ENCODE assay signal across 12 cellular contexts in the genomic region with DNA sequence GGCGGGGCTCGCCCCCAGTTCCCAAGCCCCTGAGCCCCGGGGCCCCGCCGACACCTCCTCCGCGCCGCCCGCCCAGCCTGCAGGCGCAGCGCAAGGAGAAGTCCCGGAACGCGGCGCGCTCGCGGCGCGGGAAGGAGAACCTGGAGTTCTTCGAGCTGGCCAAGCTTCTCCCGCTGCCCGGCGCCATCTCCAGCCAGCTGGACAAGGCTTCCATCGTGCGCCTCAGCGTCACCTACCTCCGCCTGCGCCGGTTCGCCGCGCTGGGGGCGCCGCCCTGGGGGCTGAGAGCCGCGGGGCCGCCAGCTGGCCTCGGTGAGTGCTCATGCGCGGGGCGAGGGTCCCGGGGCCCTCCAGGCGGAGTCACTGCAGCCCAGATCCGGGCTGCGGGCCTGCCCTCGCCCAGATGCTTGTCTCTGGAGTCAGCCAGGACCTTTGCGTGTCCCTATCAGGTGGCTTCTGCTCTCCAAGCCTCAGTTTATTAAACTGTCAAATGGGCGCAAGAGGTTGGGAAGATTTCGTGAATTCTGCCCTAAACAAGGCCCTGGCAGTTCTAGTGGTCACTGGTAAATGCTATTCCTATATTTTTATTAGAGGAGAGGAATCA. TPM values are rescaled to one million over a fixed set of nuclear protein-coding genes. Genes with fewer than 3 reads are reported as not detected.
DNase-seq lines count a peak whose midpoint lies in the region; ATAC-seq and TF ChIP-seq lines count a peak whose summit lies in the region.
"Had no signal": no experiment of that assay in that cellular context is flagged by ENCODE, and none has a peak within 500 bp of the region (broad histone marks: within the 10 kb centered on the region; RNA-seq: fewer than 3 reads in every experiment).

No MANE protein-coding gene starts in this region.

- peaks cover 3% of the 10 kb centered on the region for H3K36me3 Mint-ChIP-seq in effector memory CD8-positive, alpha-beta T cell (ENCODE audit: insufficient read depth)
- no peaks in the 10 kb centered on the region for H3K36me3 Mint-ChIP-seq in nephron progenitor cell (ENCODE audit: low read depth)
- H3K36me3 Mint-ChIP-seq in activated CD4-positive, alpha-beta T cell treated with anti-CD3 and anti-CD28 coated beads, Interleukin-2, amount 10 ng/mL, durations not matched to agents 24 days and 14 days (ENCODE audit: low read depth) = no peaks in the 10 kb centered on the region

- no peaks in the 10 kb centered on the region for H3K9me3 Mint-ChIP-seq in effector memory CD8-positive, alpha-beta T cell
- H3K9me3 Mint-ChIP-seq in nephron progenitor cell = no peaks in the 10 kb centered on the region
- no peaks in the 10 kb centered on the region for H3K9me3 Mint-ChIP-seq in activated CD4-positive, alpha-beta T cell treated with anti-CD3 and anti-CD28 coated beads, Interleukin-2, amount 10 ng/mL, durations not matched to agents 24 days and 14 days

- no peak overlapping the region for H3K27ac Mint-ChIP-seq in effector memory CD8-positive, alpha-beta T cell
- H3K27ac Mint-ChIP-seq in nephron progenitor cell = no peak overlapping the region
- no peak overlapping the region for H3K27ac Mint-ChIP-seq in activated CD4-positive, alpha-beta T cell treated with anti-CD3 and anti-CD28 coated beads, Interleukin-2, amount 10 ng/mL, durations not matched to agents 24 days and 14 days

- TF ChIP-seq CTCF in nephron progenitor cell (IDR thresholded peaks at IDR 0.05) = no peak

- H3K4me1 Mint-ChIP-seq in effector memory CD8-positive, alpha-beta T cell (ENCODE audit: low read depth in 2 of 2) = peaks cover 10 to 12% of the 10 kb centered on the region in 2 donors
- peaks cover 5% of the 10 kb centered on the region for H3K4me1 Mint-ChIP-seq in nephron progenitor cell
- H3K4me1 Mint-ChIP-seq in activated CD4-positive, alpha-beta T cell treated with anti-CD3 and anti-CD28 coated beads, Interleukin-2, amount 10 ng/mL, durations not matched to agents 24 days and 14 days = peaks cover 7% of the 10 kb centered on the region

- DNase-seq in CD1c-positive myeloid dendritic cell (ENCODE audit: extremely low spot score) (peak; percentile 28), nephron progenitor cell (peak; percentile 55), HuH-7 (ENCODE audit: low spot score) (no peak), hypothalamus (lab: John Stamatoyannopoulos, UW) (no peak), T-helper 1 cell (no peak)
- DNase-seq in effector memory CD8-positive, alpha-beta T cell = no peak
- no peak for DNase-seq in activated CD4-positive, alpha-beta T cell treated with anti-CD3 and anti-CD28 coated beads, Interleukin-2, amount 10 ng/mL, durations not matched to agents 24 days and 14 days
- DNase-seq: activated T-cell treated with anti-CD3 and anti-CD28 coated beads, Interleukin-2, amount 50 U/mL, for 48 hours; midbrain; stimulated activated CD4-positive, alpha-beta T cell treated with anti-CD3 and anti-CD28 coated beads, Interleukin-2, amount 100 ng/mL, for 24 hours had no signal

- H3K27me3 ChIP-seq in HUES6 (ENCODE audit: control insufficient read depth, insufficient read depth, low read length) = peaks cover 83% of the 10 kb centered on the region

- H3K4me1 ChIP-seq in HUES6 (ENCODE audit: control insufficient read depth, insufficient read depth, low read length) = peaks cover 9% of the 10 kb centered on the region

- H3K36me3 ChIP-seq in HUES6 (ENCODE audit: control insufficient read depth, insufficient read depth, low read length) = no peaks in the 10 kb centered on the region

- peak overlapping the region; percentile 59 to 61 for H3K4me3 Mint-ChIP-seq in effector memory CD8-positive, alpha-beta T cell
- peak overlapping the region; percentile 78 for H3K4me3 Mint-ChIP-seq in nephron progenitor cell
- no peak overlapping the region for H3K4me3 Mint-ChIP-seq in activated CD4-positive, alpha-beta T cell treated with anti-CD3 and anti-CD28 coated beads, Interleukin-2, amount 10 ng/mL, durations not matched to agents 24 days and 14 days

- no peak overlapping the region for H3K27ac ChIP-seq in HUES6 (ENCODE audit: low read depth, low read length)

- intact Hi-C loops in activated CD4-positive, alpha-beta T cell treated with anti-CD3 and anti-CD28 coated beads, Interleukin-2, amount 10 ng/mL, durations not matched to agents 24 days and 14 days (cut with micrococcal nuclease) = no loop called here

- H3K9me3 ChIP-seq in HUES6 (ENCODE audit: control insufficient read depth, insufficient read depth, low read depth, low read length) = no peaks in the 10 kb centered on the region

- H3K9ac ChIP-seq in HUES6 (ENCODE audit: low read length) = no peak overlapping the region

- H3K4me3 ChIP-seq in HUES6 (ENCODE audit: low read depth, low read length) = peak overlapping the region; percentile 58

- ATAC-seq in effector memory CD8-positive, alpha-beta T cell (replicated peaks) = no peak

- peaks cover 42 to 79% of the 10 kb centered on the region in 2 donors for H3K27me3 Mint-ChIP-seq in effector memory CD8-positive, alpha-beta T cell
- H3K27me3 Mint-ChIP-seq in nephron progenitor cell (ENCODE audit: low read depth, poor library complexity) = peaks cover 98% of the 10 kb centered on the region
- peaks cover 62% of the 10 kb centered on the region for H3K27me3 Mint-ChIP-seq in activated CD4-positive, alpha-beta T cell treated with anti-CD3 and anti-CD28 coated beads, Interleukin-2, amount 10 ng/mL, durations not matched to agents 24 days and 14 days

RNA-seq across cellular contexts. Expression of gene NPAS1, which starts 2.0 kb away (rescaled TPM):
- 0.21 and 0.47 TPM in 2 replicates for total RNA-seq in activated CD4-positive, alpha-beta T cell treated with anti-CD3 and anti-CD28 coated beads, Interleukin-2, amount 10 ng/mL, durations not matched to agents 24 days and 14 days
- total RNA-seq: ureter had no signal

RNA-seq across cellular contexts. Expression of gene TMEM160, which starts 26.8 kb away (rescaled TPM):
- 53.6 and 56.7 TPM in 2 replicates for total RNA-seq in activated CD4-positive, alpha-beta T cell treated with anti-CD3 and anti-CD28 coated beads, Interleukin-2, amount 10 ng/mL, durations not matched to agents 24 days and 14 days

Comparison
In these comparisons a context has a peak if more than half of its experiments do, and no peak if none do; other contexts are left out.
1. DNase-seq: peak in CD1c-positive myeloid dendritic cell (single experiment) and nephron progenitor cell (single experiment); none in effector memory CD8-positive, alpha-beta T cell (0 of 3), HuH-7 (single experiment), hypothalamus (0 of 51), activated CD4-positive, alpha-beta T cell treated with anti-CD3 and anti-CD28 coated beads, Interleukin-2, amount 10 ng/mL, durations not matched to agents 24 days and 14 days (single experiment) and T-helper 1 cell (0 of 5).